ENCODE assay signal across 8 cellular contexts in genomic region chr3:46934508-46935167, GRCh38. TPM values are rescaled to one million over a fixed set of nuclear protein-coding genes. Genes with fewer than 3 reads are reported as not detected.
DNase-seq lines count a peak whose midpoint lies in the region; TF ChIP-seq lines count a peak whose summit lies in the region.

No MANE protein-coding gene starts in this region.

- CTCF ChIA-PET in activated CD4-positive, alpha-beta memory T cell treated with anti-CD3 and anti-CD28 coated beads for 36 hours (lab: Charles Lee) = interaction anchor here (1.0 to 1.8 kb wide), 4 partner anchors 11 to 13 kb away, joined by 3 to 8 read pairs (median 4); no protein-coding TSS in a partner anchor
- CTCF ChIA-PET in activated CD4-positive, alpha-beta memory T cell treated with anti-CD3 and anti-CD28 coated beads, Interleukin-2, amount 10 ng/mL, durations not matched to agents 7 days and 5 days (lab: Charles Lee) = interaction anchor here (1.6 to 2.4 kb wide), 2 partner anchors 12 to 30 kb away, joined by 3 to 12 read pairs; no protein-coding TSS in a partner anchor
- CTCF ChIA-PET in activated naive CD4-positive, alpha-beta T cell treated with anti-CD3 and anti-CD28 coated beads, Interleukin-2, amount 10 ng/mL, durations not matched to agents 7 days and 5 days (lab: Charles Lee) = interaction anchor here (1.1 to 1.9 kb wide), 2 partner anchors 11 to 13 kb away, joined by 3 to 11 read pairs; no protein-coding TSS in a partner anchor

- no peak for TF ChIP-seq POLR2A in vagina (IDR thresholded peaks at IDR 0.05)

- no peaks in the 10 kb centered on the region for H3K9me3 ChIP-seq in vagina

- H3K36me3 ChIP-seq in vagina = peaks cover 0 to 20% of the 10 kb centered on the region in 2 donors

- peaks cover 14% of the 10 kb centered on the region for H3K36me3 Mint-ChIP-seq in activated CD4-positive, alpha-beta memory T cell treated with anti-CD3 and anti-CD28 coated beads for 36 hours
- peaks cover 57% of the 10 kb centered on the region for H3K36me3 Mint-ChIP-seq in activated CD4-positive, alpha-beta memory T cell treated with anti-CD3 and anti-CD28 coated beads, Interleukin-2, amount 10 ng/mL, durations not matched to agents 7 days and 5 days (ENCODE audit: low read depth)
- peaks cover 56% of the 10 kb centered on the region for H3K36me3 Mint-ChIP-seq in dendritic cell treated with granulocyte-macrophage colony-stimulating factor and Interleukin-4, amounts not matched to agents 40 ng/mL and 50 ng/mL, for 4 days (ENCODE audit: low read depth)
- H3K36me3 Mint-ChIP-seq in activated naive CD4-positive, alpha-beta T cell treated with anti-CD3 and anti-CD28 coated beads, Interleukin-2, amount 10 ng/mL, durations not matched to agents 7 days and 5 days = peaks cover 46% of the 10 kb centered on the region

- H3K4me3 ChIP-seq in vagina = no peak overlapping the region

- no peaks in the 10 kb centered on the region for H3K27me3 ChIP-seq in vagina

- H3K9me3 Mint-ChIP-seq in activated CD4-positive, alpha-beta memory T cell treated with anti-CD3 and anti-CD28 coated beads for 36 hours = no peaks in the 10 kb centered on the region
- no peaks in the 10 kb centered on the region for H3K9me3 Mint-ChIP-seq in activated CD4-positive, alpha-beta memory T cell treated with anti-CD3 and anti-CD28 coated beads, Interleukin-2, amount 10 ng/mL, durations not matched to agents 7 days and 5 days
- no peaks in the 10 kb centered on the region for H3K9me3 Mint-ChIP-seq in dendritic cell treated with granulocyte-macrophage colony-stimulating factor and Interleukin-4, amounts not matched to agents 40 ng/mL and 50 ng/mL, for 4 days
- no peaks in the 10 kb centered on the region for H3K9me3 Mint-ChIP-seq in activated naive CD4-positive, alpha-beta T cell treated with anti-CD3 and anti-CD28 coated beads, Interleukin-2, amount 10 ng/mL, durations not matched to agents 7 days and 5 days

- POLR2A ChIA-PET in activated CD4-positive, alpha-beta memory T cell treated with anti-CD3 and anti-CD28 coated beads for 36 hours (lab: Charles Lee) = interaction anchor here (0.9 to 1.4 kb wide), 2 partner anchors 45 to 454 kb away, joined by 3 read pairs; partner anchors contain the start of gene NBEAL2
- POLR2A ChIA-PET in activated CD4-positive, alpha-beta memory T cell treated with anti-CD3 and anti-CD28 coated beads, Interleukin-2, amount 10 ng/mL, durations not matched to agents 7 days and 5 days (lab: Charles Lee) = interaction anchor here (0.7 to 12.0 kb wide), 4 partner anchors 10 to 53 kb away, joined by 3 to 94 read pairs (median 4); no protein-coding TSS in a partner anchor

- no peak overlapping the region for H3K4me3 Mint-ChIP-seq in activated CD4-positive, alpha-beta memory T cell treated with anti-CD3 and anti-CD28 coated beads for 36 hours
- H3K4me3 Mint-ChIP-seq in activated CD4-positive, alpha-beta memory T cell treated with anti-CD3 and anti-CD28 coated beads, Interleukin-2, amount 10 ng/mL, durations not matched to agents 7 days and 5 days = no peak overlapping the region
- no peak overlapping the region for H3K4me3 Mint-ChIP-seq in dendritic cell treated with granulocyte-macrophage colony-stimulating factor and Interleukin-4, amounts not matched to agents 40 ng/mL and 50 ng/mL, for 4 days
- H3K4me3 Mint-ChIP-seq in activated naive CD4-positive, alpha-beta T cell treated with anti-CD3 and anti-CD28 coated beads, Interleukin-2, amount 10 ng/mL, durations not matched to agents 7 days and 5 days = no peak overlapping the region

- peak overlapping the region; percentile 24 for H3K27ac Mint-ChIP-seq in activated CD4-positive, alpha-beta memory T cell treated with anti-CD3 and anti-CD28 coated beads for 36 hours
- H3K27ac Mint-ChIP-seq in activated CD4-positive, alpha-beta memory T cell treated with anti-CD3 and anti-CD28 coated beads, Interleukin-2, amount 10 ng/mL, durations not matched to agents 7 days and 5 days = no peak overlapping the region
- H3K27ac Mint-ChIP-seq in dendritic cell treated with granulocyte-macrophage colony-stimulating factor and Interleukin-4, amounts not matched to agents 40 ng/mL and 50 ng/mL, for 4 days = peak overlapping the region; percentile 39
- H3K27ac Mint-ChIP-seq in activated naive CD4-positive, alpha-beta T cell treated with anti-CD3 and anti-CD28 coated beads, Interleukin-2, amount 10 ng/mL, durations not matched to agents 7 days and 5 days = no peak overlapping the region

- peaks cover 76% of the 10 kb centered on the region for H3K4me1 ChIP-seq in vagina

- no peak for DNase-seq in activated CD4-positive, alpha-beta memory T cell treated with anti-CD3 and anti-CD28 coated beads for 36 hours
- DNase-seq in activated CD4-positive, alpha-beta memory T cell treated with anti-CD3 and anti-CD28 coated beads, Interleukin-2, amount 10 ng/mL, durations not matched to agents 7 days and 5 days = no peak
- DNase-seq in mesenteric fat pad (ENCODE audit: low spot score) = peak; percentile 87
- DNase-seq in vagina (ENCODE audit: extremely low spot score in 2 of 2) = no peak
- DNase-seq in GM19240 (ENCODE audit: insufficient read length, low spot score) = no peak
- no peak for DNase-seq in activated naive CD4-positive, alpha-beta T cell treated with anti-CD3 and anti-CD28 coated beads, Interleukin-2, amount 10 ng/mL, durations not matched to agents 7 days and 5 days
- DNase-seq in stimulated activated CD4-positive, alpha-beta T cell treated with anti-CD3 and anti-CD28 coated beads, Interleukin-4, amount 100 ng/mL, for 24 hours = no peak

- peak overlapping the region; percentile 73 for H3K27ac ChIP-seq in vagina

- intact Hi-C loops in activated CD4-positive, alpha-beta memory T cell treated with anti-CD3 and anti-CD28 coated beads for 36 hours (cut with micrococcal nuclease) = no loop called here
- intact Hi-C loops in dendritic cell treated with granulocyte-macrophage colony-stimulating factor and Interleukin-4, amounts not matched to agents 40 ng/mL and 50 ng/mL, for 4 days (cut with micrococcal nuclease) = loop anchor here (5.0 kb wide), 1 partner anchor 38 kb away; no protein-coding TSS in a partner anchor
- intact Hi-C loops in vagina (cut with DNase I) = no loop called here

- no peaks in the 10 kb centered on the region for H3K27me3 Mint-ChIP-seq in activated CD4-positive, alpha-beta memory T cell treated with anti-CD3 and anti-CD28 coated beads for 36 hours
- no peaks in the 10 kb centered on the region for H3K27me3 Mint-ChIP-seq in activated CD4-positive, alpha-beta memory T cell treated with anti-CD3 and anti-CD28 coated beads, Interleukin-2, amount 10 ng/mL, durations not matched to agents 7 days and 5 days
- no peaks in the 10 kb centered on the region for H3K27me3 Mint-ChIP-seq in dendritic cell treated with granulocyte-macrophage colony-stimulating factor and Interleukin-4, amounts not matched to agents 40 ng/mL and 50 ng/mL, for 4 days
- no peaks in the 10 kb centered on the region for H3K27me3 Mint-ChIP-seq in activated naive CD4-positive, alpha-beta T cell treated with anti-CD3 and anti-CD28 coated beads, Interleukin-2, amount 10 ng/mL, durations not matched to agents 7 days and 5 days

- no peak for TF ChIP-seq CTCF in vagina (IDR thresholded peaks at IDR 0.05)

- H3K4me1 Mint-ChIP-seq in activated CD4-positive, alpha-beta memory T cell treated with anti-CD3 and anti-CD28 coated beads for 36 hours (ENCODE audit: low read depth) = peaks cover 47% of the 10 kb centered on the region
- H3K4me1 Mint-ChIP-seq in activated CD4-positive, alpha-beta memory T cell treated with anti-CD3 and anti-CD28 coated beads, Interleukin-2, amount 10 ng/mL, durations not matched to agents 7 days and 5 days = peaks cover 61% of the 10 kb centered on the region
- peaks cover 96% of the 10 kb centered on the region for H3K4me1 Mint-ChIP-seq in dendritic cell treated with granulocyte-macrophage colony-stimulating factor and Interleukin-4, amounts not matched to agents 40 ng/mL and 50 ng/mL, for 4 days (ENCODE audit: low read depth)
- H3K4me1 Mint-ChIP-seq in activated naive CD4-positive, alpha-beta T cell treated with anti-CD3 and anti-CD28 coated beads, Interleukin-2, amount 10 ng/mL, durations not matched to agents 7 days and 5 days = peaks cover 50% of the 10 kb centered on the region

RNA-seq across cellular contexts. Expression of gene CCDC12, which starts 41.9 kb away (rescaled TPM):
- total RNA-seq in activated CD4-positive, alpha-beta memory T cell treated with anti-CD3 and anti-CD28 coated beads for 36 hours = 10 to 100 TPM; 44.3 to 49.9 TPM
- 10 to 100 TPM; 55.0 to 56.7 TPM for total RNA-seq in activated CD4-positive, alpha-beta memory T cell treated with anti-CD3 and anti-CD28 coated beads, Interleukin-2, amount 10 ng/mL, durations not matched to agents 7 days and 5 days
- total RNA-seq in mesenteric fat pad (33.1 TPM), vagina (55.5 TPM)

RNA-seq across cellular contexts. Expression of gene NBEAL2, which starts 44.8 kb away (rescaled TPM):
- 100 to 1,000 TPM; 114 to 117 TPM for total RNA-seq in activated CD4-positive, alpha-beta memory T cell treated with anti-CD3 and anti-CD28 coated beads for 36 hours
- 100 to 1,000 TPM; 254 to 267 TPM for total RNA-seq in activated CD4-positive, alpha-beta memory T cell treated with anti-CD3 and anti-CD28 coated beads, Interleukin-2, amount 10 ng/mL, durations not matched to agents 7 days and 5 days
- total RNA-seq in mesenteric fat pad (42.9 TPM), vagina (227 TPM)

RNA-seq across cellular contexts. Expression of gene PTH1R, which starts 57.1 kb away (rescaled TPM):
- total RNA-seq in activated CD4-positive, alpha-beta memory T cell treated with anti-CD3 and anti-CD28 coated beads for 36 hours = not detected
- total RNA-seq in activated CD4-positive, alpha-beta memory T cell treated with anti-CD3 and anti-CD28 coated beads, Interleukin-2, amount 10 ng/mL, durations not matched to agents 7 days and 5 days = not detected
- total RNA-seq in mesenteric fat pad (16.3 TPM), vagina (13.0 TPM)

Comparison
In these comparisons a context has a peak if more than half of its experiments do, and no peak if none do; other contexts are left out.
1. H3K27ac Mint-ChIP-seq: peak in activated CD4-positive, alpha-beta memory T cell treated with anti-CD3 and anti-CD28 coated beads for 36 hours (single experiment) and dendritic cell treated with granulocyte-macrophage colony-stimulating factor and Interleukin-4, amounts not matched to agents 40 ng/mL and 50 ng/mL, for 4 days (single experiment); none in activated CD4-positive, alpha-beta memory T cell treated with anti-CD3 and anti-CD28 coated beads, Interleukin-2, amount 10 ng/mL, durations not matched to agents 7 days and 5 days (single experiment) and activated naive CD4-positive, alpha-beta T cell treated with anti-CD3 and anti-CD28 coated beads, Interleukin-2, amount 10 ng/mL, durations not matched to agents 7 days and 5 days (single experiment).
2. RNA of gene PTH1R, which starts 57.1 kb away (total RNA-seq): 16.3 TPM in mesenteric fat pad (single experiment) and 13.0 TPM in vagina (single experiment); not detected in activated CD4-positive, alpha-beta memory T cell treated with anti-CD3 and anti-CD28 coated beads for 36 hours and not detected in activated CD4-positive, alpha-beta memory T cell treated with anti-CD3 and anti-CD28 coated beads, Interleukin-2, amount 10 ng/mL, durations not matched to agents 7 days and 5 days; every median in the first group is over 10 times any median in the second.